In genomic region chr3:46558184-46559029, GRCh38 we compare ENCODE assay signal across 1 cellular context.
A peak's percentile ranks its signal among the peaks of the same experiment; 100 is the strongest.
TF ChIP-seq lines count a peak whose summit lies in the region.

No MANE protein-coding gene starts in this region.

TF ChIP-seq in K562, 482 proteins besides CTCF, POLR2A, EP300 and RAD21 (continued from another document and continues in another):
- TF ChIP-seq TEAD4 (IDR thresholded peaks at IDR 0.05; ENCODE audit: low read length), result peak; percentile 72; the same call in 1 of the 2 replicates
- no peak for TF ChIP-seq TEAD4 (CRISPR knock-in tag; IDR thresholded peaks at IDR 0.05; ENCODE audit: borderline replicate concordance)
- no peak for TF ChIP-seq ELK1 (CRISPR knock-in tag; IDR thresholded peaks at IDR 0.05)
- no peak for TF ChIP-seq ELK3 (CRISPR knock-in tag; IDR thresholded peaks at IDR 0.05)
- no peak for TF ChIP-seq ZNF449 (CRISPR knock-in tag; IDR thresholded peaks at IDR 0.05)
- TF ChIP-seq NR4A1 (CRISPR knock-in tag; IDR thresholded peaks at IDR 0.05), result no peak
- peak; percentile 67; the same call in 1 of the 2 replicates for TF ChIP-seq NR4A1 (tag; IDR thresholded peaks at IDR 0.05)
- TF ChIP-seq KLF16 (IDR thresholded peaks at IDR 0.05), result peak; percentile 64; the same call in 1 of the 2 replicates
- no peak for TF ChIP-seq MTA2 (IDR thresholded peaks at IDR 0.05; ENCODE audit: low read depth)
- peak; percentile 33 for TF ChIP-seq TAF1 (IDR thresholded peaks at IDR 0.05; ENCODE audit: control insufficient read depth, extremely low read depth, insufficient read depth, low read length, severe bottlenecking)
- no peak for TF ChIP-seq SIX5 (IDR thresholded peaks at IDR 0.05; ENCODE audit: borderline replicate concordance in 1 of 2, insufficient read depth in 1 of 2, low read depth in 1 of 2, low read length in 2 of 2)
- peak; percentile 60; the same call in 1 of the 2 replicates for TF ChIP-seq ZNF384 (IDR thresholded peaks at IDR 0.05; ENCODE audit: low read depth, low read length)
- TF ChIP-seq MAFF (IDR thresholded peaks at IDR 0.05; ENCODE audit: low read length), result no peak
- TF ChIP-seq ZC3H4 (CRISPR knock-in tag; IDR thresholded peaks at IDR 0.05; ENCODE audit: borderline replicate concordance), result no peak
- TF ChIP-seq HDAC3 (IDR thresholded peaks at IDR 0.05; ENCODE audit: borderline replicate concordance, partially characterized antibody), result no peak
- no peak for TF ChIP-seq CHCHD3 (CRISPR knock-in tag; IDR thresholded peaks at IDR 0.05)
- TF ChIP-seq TCF15 (CRISPR knock-in tag; IDR thresholded peaks at IDR 0.05), result no peak
- TF ChIP-seq KHSRP (IDR thresholded peaks at IDR 0.05), result 0 out of 2 replicates have a peak, but pooled peaks have one; percentile 13
- peak; percentile 82 for TF ChIP-seq TEAD2 (tag; IDR thresholded peaks at IDR 0.05)
- no peak for TF ChIP-seq PRPF4 (IDR thresholded peaks at IDR 0.05; ENCODE audit: insufficient read depth, low read depth, low read length, poor library complexity, severe bottlenecking)
- no peak for TF ChIP-seq SAFB (IDR thresholded peaks at IDR 0.05; ENCODE audit: borderline replicate concordance, low read depth, low read length)
- TF ChIP-seq MNT (conservative IDR thresholded peaks at IDR 0.05), result peak in 1 of 2 experiments; percentile 46; a peak in 2 of 4 replicates
- no peak for TF ChIP-seq ZNF398 (CRISPR knock-in tag; IDR thresholded peaks at IDR 0.05)
- no peak for TF ChIP-seq E2F3 (CRISPR knock-in tag; IDR thresholded peaks at IDR 0.05)
- no peak for TF ChIP-seq FOXA1 (IDR thresholded peaks at IDR 0.05; ENCODE audit: borderline replicate concordance)
- no peak for TF ChIP-seq CREBBP (IDR thresholded peaks at IDR 0.05; ENCODE audit: low read depth, low read length)
- TF ChIP-seq MBD1 (CRISPR knock-in tag; IDR thresholded peaks at IDR 0.05), result peak; percentile 77
- TF ChIP-seq CLOCK (CRISPR knock-in tag; IDR thresholded peaks at IDR 0.05; ENCODE audit: borderline replicate concordance), result no peak
- TF ChIP-seq GMEB1 (CRISPR knock-in tag; IDR thresholded peaks at IDR 0.05), result no peak
- no peak for TF ChIP-seq ZNF699 (CRISPR knock-in tag; IDR thresholded peaks at IDR 0.05; ENCODE audit: insufficient replicate concordance)
- no peak for TF ChIP-seq ZFP30 (CRISPR knock-in tag; IDR thresholded peaks at IDR 0.05; ENCODE audit: borderline replicate concordance)
- TF ChIP-seq KLF1 (tag; IDR thresholded peaks at IDR 0.05), result no peak
- TF ChIP-seq AFF4 (CRISPR knock-in tag; IDR thresholded peaks at IDR 0.05), result no peak
- no peak for TF ChIP-seq CHD4 (IDR thresholded peaks at IDR 0.05; ENCODE audit: insufficient read depth, insufficient replicate concordance, low read depth, low read length, poor library complexity, severe bottlenecking)
- TF ChIP-seq FOXK1 (CRISPR knock-in tag; IDR thresholded peaks at IDR 0.05; ENCODE audit: borderline replicate concordance), result no peak; the same call in 1 of the 2 replicates
- TF ChIP-seq PHF8 (IDR thresholded peaks at IDR 0.05; ENCODE audit: borderline replicate concordance, low read length), result peak; percentile 19; the same call in 1 of the 2 replicates
- no peak for TF ChIP-seq HINFP (tag; conservative IDR thresholded peaks at IDR 0.05; ENCODE audit: low read depth)
